In genomic region chr3:180036678-180037455, GRCh38 we compare ENCODE assay signal across 9 cellular contexts. TPM values are rescaled to one million over a fixed set of nuclear protein-coding genes. Genes with fewer than 3 reads are reported as not detected.
DNase-seq lines count a peak whose midpoint lies in the region; ATAC-seq lines count a peak whose summit lies in the region.
"Had no signal": no experiment of that assay in that cellular context is flagged by ENCODE, and none has a peak within 500 bp of the region (broad histone marks: within the 10 kb centered on the region; RNA-seq: fewer than 3 reads in every experiment).

Gene PEX5L (minus strand): TSS chr3:180036937. CDS start chr3:180036599, 338 bp downstream.

- no peak within 1 kb of the TSS for H3K27ac ChIP-seq in CD8-positive, alpha-beta memory T cell (ENCODE audit: low read depth, low read length)
- no peak within 1 kb of the TSS for H3K27ac ChIP-seq in iPS-18a (ENCODE audit: low read length)

- H3K9ac ChIP-seq in iPS-18a (ENCODE audit: low read length), result peak within 1 kb of the TSS; percentile 69

- no peaks in the 10 kb centered on the region for H3K36me3 Mint-ChIP-seq in CD8-positive, alpha-beta memory T cell

- peaks cover 0 to 7% (median 5%) of the 10 kb centered on the region in 5 donors for H3K9me3 Mint-ChIP-seq in CD8-positive, alpha-beta memory T cell

- peaks cover 11 to 16% (median 16%) of the 10 kb centered on the region in 3 donors for H3K4me1 Mint-ChIP-seq in CD8-positive, alpha-beta memory T cell

- H3K27ac Mint-ChIP-seq in CD8-positive, alpha-beta memory T cell, result no peak within 1 kb of the TSS

- no peaks in the 10 kb centered on the region for H3K36me3 ChIP-seq in CD8-positive, alpha-beta memory T cell (ENCODE audit: insufficient read depth, low read length)
- no peaks in the 10 kb centered on the region for H3K36me3 ChIP-seq in iPS-18a (ENCODE audit: control insufficient read depth, low read depth, low read length)

- CTCF ChIA-PET in CD8-positive, alpha-beta memory T cell (lab: Charles Lee), result no interaction called here

- peak within 1 kb of the TSS in 6 of 7 donors; percentile 48 to 72 (median 62) for H3K4me3 Mint-ChIP-seq in CD8-positive, alpha-beta memory T cell

- no peaks in the 10 kb centered on the region for H3K9me3 ChIP-seq in CD8-positive, alpha-beta memory T cell (ENCODE audit: low read length)
- H3K9me3 ChIP-seq in iPS-18a (ENCODE audit: control insufficient read depth, low read depth, low read length), result no peaks in the 10 kb centered on the region

- H3K27me3 ChIP-seq in CD8-positive, alpha-beta memory T cell (ENCODE audit: insufficient read depth, low read length, poor library complexity, severe bottlenecking), result peaks cover 13% of the 10 kb centered on the region
- H3K27me3 ChIP-seq in iPS-18a (ENCODE audit: control insufficient read depth, insufficient read depth, low read length), result peaks cover 53% of the 10 kb centered on the region

- H3K4me3 ChIP-seq in CD8-positive, alpha-beta memory T cell (ENCODE audit: low read length), result no peak within 1 kb of the TSS
- peak within 1 kb of the TSS; percentile 85 for H3K4me3 ChIP-seq in iPS-18a (ENCODE audit: low read length)
- H3K4me3 ChIP-seq: K562 had no signal

- ATAC-seq in GM19395 (IDR thresholded peaks at IDR 0.05; ENCODE audit: unreplicated experiment) (peak; percentile 83), HG03439 (IDR thresholded peaks at IDR 0.05; ENCODE audit: unreplicated experiment) (peak; percentile 64)
- ATAC-seq: K562 had no signal

- H3K4me1 ChIP-seq in CD8-positive, alpha-beta memory T cell (ENCODE audit: insufficient read depth, low read length), result peaks cover 6% of the 10 kb centered on the region
- H3K4me1 ChIP-seq in iPS-18a (ENCODE audit: control insufficient read depth, low read depth, low read length), result peaks cover 16% of the 10 kb centered on the region

- POLR2A ChIA-PET in CD8-positive, alpha-beta memory T cell (lab: Charles Lee), result no interaction called here

- DNase-seq in CD8-positive, alpha-beta memory T cell, result peak in 1 of 5 donors; percentile 0
- DNase-seq in NCI-H524 (lab: John Stamatoyannopoulos, UW), result peak; percentile 79 to 93
- peak; percentile 7 for DNase-seq in amniotic stem cell (lab: John Stamatoyannopoulos, UW)
- peak; percentile 2 for DNase-seq in stimulated activated CD4-positive, alpha-beta T cell treated with anti-CD3 and anti-CD28 coated beads, Interleukin-12 subunit alpha, Interleukin-12 subunit beta, amount 100 ng/mL, for 4 hours
- no peak for DNase-seq in cerebellar cortex (ENCODE audit: low spot score)

- H3K27me3 Mint-ChIP-seq in CD8-positive, alpha-beta memory T cell, result peaks cover 24 to 76% of the 10 kb centered on the region in 2 donors

RNA-seq across cellular contexts. Expression of gene PEX5L, which starts in this region (rescaled TPM):
- not detected for total RNA-seq in CD8-positive, alpha-beta memory T cell
- polyA plus RNA-seq in CD8-positive, alpha-beta memory T cell, result 0.15 TPM
- total RNA-seq: K562 had no signal
- polyA plus RNA-seq: K562 had no signal
